Comparison of ENCODE assay signal across 14 cellular contexts in genomic region chr13:79448413-79448812, GRCh38. TPM values are rescaled to one million over a fixed set of nuclear protein-coding genes. Genes with fewer than 3 reads are reported as not detected.
DNase-seq lines count a peak whose midpoint lies in the region; ATAC-seq, FAIRE-seq and TF ChIP-seq lines count a peak whose summit lies in the region.
"Had no signal": no experiment of that assay in that cellular context is flagged by ENCODE, and none has a peak within 500 bp of the region (broad histone marks: within the 10 kb centered on the region; RNA-seq: fewer than 3 reads in every experiment).

No MANE protein-coding gene starts in this region.

- ATAC-seq in GM21723 (IDR thresholded peaks at IDR 0.05; ENCODE audit: unreplicated experiment), result peak; percentile 26
- no peak for ATAC-seq in activated T-cell treated with anti-CD3 and anti-CD28 coated beads, Interleukin-2, amount 50 U/mL, for 4 hours
- ATAC-seq: left cardiac atrium had no signal

- H3K27me3 Mint-ChIP-seq in activated T-cell treated with anti-CD3 and anti-CD28 coated beads, Interleukin-2, amount 50 U/mL, for 4 hours (ENCODE audit: low read depth), result no peaks in the 10 kb centered on the region

- H3K4me1 Mint-ChIP-seq in activated T-cell treated with anti-CD3 and anti-CD28 coated beads, Interleukin-2, amount 50 U/mL, for 4 hours (ENCODE audit: low read depth), result peaks cover 72% of the 10 kb centered on the region

- no peaks in the 10 kb centered on the region for H3K9me1 ChIP-seq in keratinocyte (ENCODE audit: control insufficient read depth, extremely low read depth, insufficient read depth, low read length)

- H3K36me3 Mint-ChIP-seq in activated T-cell treated with anti-CD3 and anti-CD28 coated beads, Interleukin-2, amount 50 U/mL, for 4 hours (ENCODE audit: insufficient read depth), result no peaks in the 10 kb centered on the region

- H3K4me3 ChIP-seq in GM12864 (ENCODE audit: low read depth, low read length), result no peak overlapping the region
- no peak overlapping the region for H3K4me3 ChIP-seq in keratinocyte (ENCODE audit: control insufficient read depth in 2 of 3, extremely low read depth in 1 of 3, insufficient read depth in 2 of 3, low read depth in 1 of 3, low read length in 3 of 3)
- H3K4me3 ChIP-seq: tibial nerve had no signal

- TF ChIP-seq CTCF in GM12864 (IDR thresholded peaks at IDR 0.05; ENCODE audit: low read depth, low read length, missing control alignments) (no peak), keratinocyte (optimal IDR thresholded peaks at IDR 0.05 in 1 of 3, IDR thresholded peaks at IDR 0.05 in 1 of 3, conservative IDR thresholded peaks at IDR 0.05 in 1 of 3; ENCODE audit: extremely low read depth in 1 of 3, insufficient read depth in 2 of 3, low read length in 3 of 3) (no peak)

- H2AFZ ChIP-seq in keratinocyte (ENCODE audit: control insufficient read depth, low read length), result no peak overlapping the region

- H3K27me3 ChIP-seq in keratinocyte (ENCODE audit: control insufficient read depth, extremely low read depth, insufficient read depth, low read length), result no peaks in the 10 kb centered on the region
- H3K27me3 ChIP-seq: tibial nerve had no signal

- no peaks in the 10 kb centered on the region for H3K79me2 ChIP-seq in keratinocyte (ENCODE audit: control insufficient read depth, insufficient read depth, low read length)

- peaks cover 5% of the 10 kb centered on the region for H3K9me3 Mint-ChIP-seq in activated T-cell treated with anti-CD3 and anti-CD28 coated beads, Interleukin-2, amount 50 U/mL, for 4 hours

- no peak overlapping the region for H3K9ac ChIP-seq in keratinocyte (ENCODE audit: control insufficient read depth, extremely low read depth, insufficient read depth, low read length)

- no peaks in the 10 kb centered on the region for H4K20me1 ChIP-seq in keratinocyte (ENCODE audit: control insufficient read depth, extremely low read depth, insufficient read depth, low read length)

- no peaks in the 10 kb centered on the region for H3K36me3 ChIP-seq in keratinocyte (ENCODE audit: control insufficient read depth in 2 of 2, extremely low read depth in 1 of 2, insufficient read depth in 2 of 2, low read length in 2 of 2)
- H3K36me3 ChIP-seq: tibial nerve had no signal

- H3K27ac ChIP-seq in keratinocyte (ENCODE audit: control insufficient read depth, insufficient read depth, low read length), result no peak overlapping the region
- H3K27ac ChIP-seq: tibial nerve had no signal

- dilution Hi-C loops in keratinocyte (cut with MboI; ENCODE audit: extremely low pct_ligation_motif_present, low sequenced_read_pairs), result no loop called here

- H3K4me2 ChIP-seq in keratinocyte (ENCODE audit: control insufficient read depth, extremely low read depth, insufficient read depth, low read depth, low read length), result no peak overlapping the region

- FAIRE-seq in keratinocyte (lab: Jason Lieb, UNC), result peak; percentile 29
- no peak for FAIRE-seq in RCC 7860 (lab: Jason Lieb, UNC)

- peak; percentile 13 for DNase-seq in GM12864 (ENCODE audit: low read depth)
- DNase-seq in NOMO-1 treated with DMSO at 0.1 percent for 48 hours (lab: John Stamatoyannopoulos, UW; ENCODE audit: unreplicated experiment), result peak; percentile 64
- DNase-seq in keratinocyte (ENCODE audit: low read depth, low spot score), result no peak
- DNase-seq in stimulated activated CD4-positive, alpha-beta T cell treated with anti-CD3 and anti-CD28 coated beads, Interleukin-1b, Interleukin-23, amount 100 ng/mL, for 48 hours, result no peak
- DNase-seq in amniotic stem cell (lab: John Stamatoyannopoulos, UW), result no peak
- no peak for DNase-seq in RCC 7860 (ENCODE audit: low spot score)
- no peak for DNase-seq in activated T-cell treated with anti-CD3 and anti-CD28 coated beads, Interleukin-2, amount 50 U/mL, for 4 hours
- DNase-seq: Caco-2, caudate nucleus, left cardiac atrium, NCI-H2171 treated with DMSO at 0.1 percent for 48 hours, SW 1271 had no signal

- H3K4me3 Mint-ChIP-seq in activated T-cell treated with anti-CD3 and anti-CD28 coated beads, Interleukin-2, amount 50 U/mL, for 4 hours, result no peak overlapping the region

- no peaks in the 10 kb centered on the region for H3K9me3 ChIP-seq in keratinocyte (ENCODE audit: control insufficient read depth, low read depth, low read length)
- H3K9me3 ChIP-seq: Caco-2, tibial nerve had no signal

- H3K4me1 ChIP-seq in keratinocyte (ENCODE audit: control insufficient read depth, extremely low read depth, insufficient read depth, low read length), result peaks cover 8% of the 10 kb centered on the region
- H3K4me1 ChIP-seq: tibial nerve had no signal

RNA-seq across cellular contexts. Expression of gene NDFIP2, which starts 32.5 kb away (rescaled TPM):
- polyA plus RNA-seq in keratinocyte, result 119 to 244 TPM (median 209 TPM) in 3 replicates
- 126 TPM for polyA plus RNA-seq in keratinocyte (2011; ENCODE audit: low read depth)
- polyA plus RNA-seq in keratinocyte (2011; cell fraction: cytosol; rRNA removed), result 83.4 and 168 TPM in 2 replicates
- 141 and 143 TPM in 2 replicates for polyA plus RNA-seq in keratinocyte (2011; cell fraction: nucleus; rRNA removed)
- 109 and 156 TPM in 2 replicates for polyA plus RNA-seq in keratinocyte (2012; ENCODE audit: low replicate concordance)
- 113 to 127 TPM (median 125 TPM) in 3 replicates for polyA minus RNA-seq in keratinocyte
- polyA minus RNA-seq in keratinocyte (2011; cell fraction: cytosol; rRNA and poly(A)+ RNA removed), result 103 TPM
- 127 and 253 TPM in 2 replicates for polyA minus RNA-seq in keratinocyte (2011; cell fraction: nucleus; rRNA and poly(A)+ RNA removed)
- total RNA-seq in activated T-cell treated with anti-CD3 and anti-CD28 coated beads, Interleukin-2, amount 50 U/mL, for 4 hours, result 100 to 1,000 TPM; 248 to 281 (median 274) TPM

RNA-seq across cellular contexts. Expression of gene RBM26, which starts 42.4 kb away (rescaled TPM):
- 15.0 to 28.4 TPM (median 19.6 TPM) in 3 replicates for polyA plus RNA-seq in keratinocyte
- 18.0 TPM for polyA plus RNA-seq in keratinocyte (2011; ENCODE audit: low read depth)
- polyA plus RNA-seq in keratinocyte (2011; cell fraction: cytosol; rRNA removed), result 8.5 and 14.0 TPM in 2 replicates
- 46.8 and 66.8 TPM in 2 replicates for polyA plus RNA-seq in keratinocyte (2011; cell fraction: nucleus; rRNA removed)
- 14.4 and 20.0 TPM in 2 replicates for polyA plus RNA-seq in keratinocyte (2012; ENCODE audit: low replicate concordance)
- 9.1 to 23.9 TPM (median 11.4 TPM) in 3 replicates for polyA minus RNA-seq in keratinocyte
- polyA minus RNA-seq in keratinocyte (2011; cell fraction: cytosol; rRNA and poly(A)+ RNA removed), result 8.4 TPM
- 23.6 and 42.4 TPM in 2 replicates for polyA minus RNA-seq in keratinocyte (2011; cell fraction: nucleus; rRNA and poly(A)+ RNA removed)
- 10 to 100 TPM; 58.2 to 65.1 (median 63.6) TPM for total RNA-seq in activated T-cell treated with anti-CD3 and anti-CD28 coated beads, Interleukin-2, amount 50 U/mL, for 4 hours

Comparison
In these comparisons a context has a peak if more than half of its experiments do, and no peak if none do; other contexts are left out.
1. DNase-seq: peak in GM12864 (single experiment) and NOMO-1 treated with DMSO at 0.1 percent for 48 hours (single experiment); none in keratinocyte (single experiment), stimulated activated CD4-positive, alpha-beta T cell treated with anti-CD3 and anti-CD28 coated beads, Interleukin-1b, Interleukin-23, amount 100 ng/mL, for 48 hours (single experiment), amniotic stem cell (single experiment), RCC 7860 (single experiment) and activated T-cell treated with anti-CD3 and anti-CD28 coated beads, Interleukin-2, amount 50 U/mL, for 4 hours (single experiment).